18 cellular contexts compared by ENCODE assay signal in the genomic region with DNA sequence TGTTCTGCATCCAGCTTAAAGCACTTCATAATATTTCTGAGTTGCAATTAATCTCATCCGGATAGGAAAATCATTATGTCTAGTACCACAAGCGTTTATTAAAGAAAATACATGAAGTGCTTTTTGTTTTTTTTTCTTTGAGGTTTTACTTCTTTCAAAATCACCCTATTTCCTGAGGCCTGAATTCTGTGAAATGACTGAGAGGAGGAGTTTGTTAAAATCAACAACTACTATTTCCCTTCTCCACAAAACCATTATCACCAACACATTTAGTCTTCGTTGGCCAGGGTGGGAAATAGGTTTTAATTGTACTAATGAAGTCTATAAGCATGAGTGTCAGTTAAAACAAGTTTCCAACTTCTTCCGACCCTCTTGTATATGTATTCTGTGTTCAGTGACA.
"Had no signal": no experiment of that assay in that cellular context is flagged by ENCODE, and none has a peak within 500 bp of the region (broad histone marks: within the 10 kb centered on the region; RNA-seq: fewer than 3 reads in every experiment).

No MANE protein-coding gene starts in this region.

- H3K4me3 Mint-ChIP-seq: activated T-cell treated with anti-CD3 and anti-CD28 coated beads, Interleukin-2, amount 50 U/mL, for 24 hours; brain; nephron; stimulated activated memory B cell treated with anti-CD40 and anti-IgM and Interleukin-4, amounts not matched to agents 10 μg/mL and 1 μg/mL and 100 μg/mL, for 72 hours had no signal

- H3K9me3 Mint-ChIP-seq: activated T-cell treated with anti-CD3 and anti-CD28 coated beads, Interleukin-2, amount 50 U/mL, for 24 hours; brain; nephron; stimulated activated memory B cell treated with anti-CD40 and anti-IgM and Interleukin-4, amounts not matched to agents 10 μg/mL and 1 μg/mL and 100 μg/mL, for 72 hours had no signal

- H3K27ac Mint-ChIP-seq: activated T-cell treated with anti-CD3 and anti-CD28 coated beads, Interleukin-2, amount 50 U/mL, for 24 hours; brain; nephron; stimulated activated memory B cell treated with anti-CD40 and anti-IgM and Interleukin-4, amounts not matched to agents 10 μg/mL and 1 μg/mL and 100 μg/mL, for 72 hours had no signal

- DNase-seq: activated CD4-positive, alpha-beta T cell treated with anti-CD3 and anti-CD28 coated beads, Interleukin-2, amount 50 U/mL, for 48 hours; activated CD4-positive, CD25-positive, alpha-beta regulatory T cell treated with anti-CD3 and anti-CD28 coated beads, Interleukin-2, amount 50 U/mL, for 72 hours; activated CD8-positive, alpha-beta memory T cell treated with anti-CD3 and anti-CD28 coated beads, Interleukin-2, amount 50 U/mL, for 4 hours; activated gamma-delta T cell; activated T-cell treated with anti-CD3 and anti-CD28 coated beads, Interleukin-2, amount 50 U/mL, for 24 hours; anterior cingulate cortex; head of caudate nucleus; hypothalamus; left cardiac atrium; midbrain; right cardiac atrium; stimulated activated CD4-positive, alpha-beta T cell treated with anti-CD3 and anti-CD28 coated beads, Interleukin-1b, Interleukin-23, amount 100 ng/mL, for 48 hours; stomach; WERI-Rb-1 had no signal

- H3K27me3 Mint-ChIP-seq: activated T-cell treated with anti-CD3 and anti-CD28 coated beads, Interleukin-2, amount 50 U/mL, for 24 hours; stimulated activated memory B cell treated with anti-CD40 and anti-IgM and Interleukin-4, amounts not matched to agents 10 μg/mL and 1 μg/mL and 100 μg/mL, for 72 hours had no signal

- ATAC-seq: gastroesophageal sphincter; left cardiac atrium; right cardiac atrium; stimulated activated memory B cell treated with anti-CD40 and anti-IgM and Interleukin-4, amounts not matched to agents 10 μg/mL and 1 μg/mL and 100 μg/mL, for 72 hours had no signal
